In genomic region chr3:43043071-43043766, GRCh38 we compare ENCODE assay signal across 20 cellular contexts.
DNase-seq lines count a peak whose midpoint lies in the region; ATAC-seq and TF ChIP-seq lines count a peak whose summit lies in the region.
"Had no signal": no experiment of that assay in that cellular context is flagged by ENCODE, and none has a peak within 500 bp of the region (broad histone marks: within the 10 kb centered on the region; RNA-seq: fewer than 3 reads in every experiment).

No MANE protein-coding gene starts in this region.

- DNase-seq in MCF 10A (ENCODE audit: unreplicated experiment) (peak; percentile 5), breast epithelium (ENCODE audit: low spot score in 2 of 2) (no peak), right atrium auricular region (ENCODE audit: low spot score) (peak; percentile 51), aorta (no peak), NCI-H82 treated with DMSO at 0.1 percent for 48 hours (lab: John Stamatoyannopoulos, UW; ENCODE audit: unreplicated experiment) (no peak), T-helper 9 cell (no peak)
- DNase-seq: activated naive CD4-positive, alpha-beta T cell treated with anti-CD3 and anti-CD28 coated beads, Interleukin-2, amount 10 ng/mL, durations not matched to agents 7 days and 5 days; effector CD8-positive, alpha-beta T cell; erythroblast; gastrocnemius medialis; GOT3; NCI-H1048; NCI-H1694 treated with DMSO at 0.1 percent for 48 hours; NCI-H2171 treated with DMSO at 0.1 percent for 48 hours; NCI-H524; stimulated activated CD8-positive, alpha-beta memory T cell treated with anti-CD3 and anti-CD28 coated beads, Interleukin-4, amount 100 ng/mL, for 48 hours had no signal

- H3K9me3 ChIP-seq in breast epithelium (peaks cover 25 to 36% of the 10 kb centered on the region in 2 donors), right atrium auricular region (peaks cover 0 to 17% of the 10 kb centered on the region in 2 donors), aorta (ENCODE audit: control insufficient read depth, low read length) (peaks cover 4% of the 10 kb centered on the region)
- H3K9me3 ChIP-seq: gastrocnemius medialis had no signal

- H3K4me1 Mint-ChIP-seq in MCF 10A (ENCODE audit: insufficient read depth, unreplicated experiment): no peaks in the 10 kb centered on the region

- H3K4me3 Mint-ChIP-seq in MCF 10A (ENCODE audit: unreplicated experiment): no peak overlapping the region
- H3K4me3 Mint-ChIP-seq: activated naive CD4-positive, alpha-beta T cell treated with anti-CD3 and anti-CD28 coated beads, Interleukin-2, amount 10 ng/mL, durations not matched to agents 7 days and 5 days; T-helper 1 cell treated with Interleukin-12 subunit alpha and Interleukin-12 subunit beta and Interleukin-4 antibody, amounts not matched to agents 30 μg/mL and 1 μg/mL, for 36 hours; type B pancreatic cell had no signal

- H3K27me3 ChIP-seq in breast epithelium (no peaks in the 10 kb centered on the region), right atrium auricular region (no peaks in the 10 kb centered on the region), aorta (ENCODE audit: control insufficient read depth in 1 of 2, insufficient read depth in 2 of 2, low read length in 1 of 2) (no peaks in the 10 kb centered on the region)
- H3K27me3 ChIP-seq: gastrocnemius medialis had no signal

- no peak for TF ChIP-seq POLR2A in breast epithelium (IDR thresholded peaks at IDR 0.05)

- 72 to 78% methylated on average over 3 of the region's 3 CpGs for WGBS in aorta, 2 donors

- H3K27ac Mint-ChIP-seq in MCF 10A (ENCODE audit: low read depth, unreplicated experiment): no peak overlapping the region
- H3K27ac Mint-ChIP-seq: activated naive CD4-positive, alpha-beta T cell treated with anti-CD3 and anti-CD28 coated beads, Interleukin-2, amount 10 ng/mL, durations not matched to agents 7 days and 5 days; T-helper 1 cell treated with Interleukin-12 subunit alpha and Interleukin-12 subunit beta and Interleukin-4 antibody, amounts not matched to agents 30 μg/mL and 1 μg/mL, for 36 hours; type B pancreatic cell had no signal

- H3K9me3 Mint-ChIP-seq in MCF 10A (ENCODE audit: unreplicated experiment): no peaks in the 10 kb centered on the region

- peaks cover 6% of the 10 kb centered on the region for H3K27me3 Mint-ChIP-seq in MCF 10A (ENCODE audit: insufficient read depth, unreplicated experiment)
- H3K27me3 Mint-ChIP-seq: activated naive CD4-positive, alpha-beta T cell treated with anti-CD3 and anti-CD28 coated beads, Interleukin-2, amount 10 ng/mL, durations not matched to agents 7 days and 5 days; type B pancreatic cell had no signal

- no peaks in the 10 kb centered on the region for H3K36me3 Mint-ChIP-seq in MCF 10A (ENCODE audit: insufficient read depth, unreplicated experiment)
- H3K36me3 Mint-ChIP-seq: activated naive CD4-positive, alpha-beta T cell treated with anti-CD3 and anti-CD28 coated beads, Interleukin-2, amount 10 ng/mL, durations not matched to agents 7 days and 5 days; type B pancreatic cell had no signal

- ATAC-seq in aorta (ENCODE audit: low FRiP score) (peak; percentile 70), GM21367 (IDR thresholded peaks at IDR 0.05; ENCODE audit: unreplicated experiment) (no peak)
- ATAC-seq: gastrocnemius medialis had no signal

- no peak for TF ChIP-seq CTCF in MCF 10A (IDR thresholded peaks at IDR 0.05; ENCODE audit: unreplicated experiment)
- no peak for TF ChIP-seq CTCF in breast epithelium (IDR thresholded peaks at IDR 0.05)
- TF ChIP-seq CTCF in right atrium auricular region (IDR thresholded peaks at IDR 0.05): no peak

- CTCF ChIA-PET in MCF 10A (lab: Yijun Ruan, JAX): no interaction called here

- H3K4me3 ChIP-seq in breast epithelium: no peak overlapping the region
- H3K4me3 ChIP-seq in right atrium auricular region: no peak overlapping the region
- no peak overlapping the region for H3K4me3 ChIP-seq in aorta (ENCODE audit: low read length in 2 of 2)
- H3K4me3 ChIP-seq: gastrocnemius medialis had no signal

- no TSS peak for BruUV-seq in MCF 10A (replicated peaks; lab: Mats Ljungman, UMichigan)

- intact Hi-C loops in MCF 10A (cut with micrococcal nuclease): no loop called here
- intact Hi-C loops in breast epithelium (cut with DNase I; ENCODE audit: low total_unique reads): no loop called here
- intact Hi-C loops in aorta (cut with DNase I): no loop called here

- H3K4me1 ChIP-seq in breast epithelium: no peaks in the 10 kb centered on the region
- no peaks in the 10 kb centered on the region for H3K4me1 ChIP-seq in right atrium auricular region
- no peaks in the 10 kb centered on the region for H3K4me1 ChIP-seq in aorta (ENCODE audit: control insufficient read depth in 1 of 2, insufficient read depth in 2 of 2, low read length in 2 of 2)

- H3K27ac ChIP-seq in breast epithelium (no peak overlapping the region), cingulate gyrus (ENCODE audit: low read depth, low read length) (peak overlapping the region; percentile 72), right atrium auricular region (no peak overlapping the region), aorta (ENCODE audit: low read depth in 1 of 2, low read length in 2 of 2) (no peak overlapping the region)
- H3K27ac ChIP-seq: gastrocnemius medialis had no signal

- POLR2A ChIA-PET in MCF 10A (lab: Yijun Ruan, JAX): no interaction called here

- H3K36me3 ChIP-seq in breast epithelium (no peaks in the 10 kb centered on the region), right atrium auricular region (no peaks in the 10 kb centered on the region), aorta (ENCODE audit: control insufficient read depth in 1 of 2, insufficient read depth in 2 of 2, low read length in 1 of 2) (no peaks in the 10 kb centered on the region)
- H3K36me3 ChIP-seq: gastrocnemius medialis had no signal

Comparison
In these comparisons a context has a peak if more than half of its experiments do, and no peak if none do; other contexts are left out.
1. DNase-seq: peak in MCF 10A (single experiment) and right atrium auricular region (single experiment); none in breast epithelium (0 of 2), aorta (0 of 2), NCI-H82 treated with DMSO at 0.1 percent for 48 hours (single experiment) and T-helper 9 cell (single experiment).